9 cellular contexts compared by ENCODE assay signal in genomic region chr19:798415-799075, GRCh38. TPM values are rescaled to one million over a fixed set of nuclear protein-coding genes. Genes with fewer than 3 reads are reported as not detected.
A peak's percentile ranks its signal among the peaks of the same experiment; 100 is the strongest.
DNase-seq lines count a peak whose midpoint lies in the region; ATAC-seq and TF ChIP-seq lines count a peak whose summit lies in the region.
"Had no signal": no experiment of that assay in that cellular context is flagged by ENCODE, and none has a peak within 500 bp of the region (broad histone marks: within the 10 kb centered on the region; RNA-seq: fewer than 3 reads in every experiment).

No MANE protein-coding gene starts in this region.

- no peaks in the 10 kb centered on the region for H3K27me3 Mint-ChIP-seq in memory B cell

- POLR2A ChIA-PET in AG04449 (lab: Yijun Ruan, JAX), result interaction anchor here (0.6 to 1.6 kb wide), 5 partner anchors 10 to 1663 kb away, joined by 3 to 4 read pairs (median 4); no protein-coding TSS in a partner anchor

- intact Hi-C loops in vagina (cut with DNase I), result no loop called here

- H3K27me3 ChIP-seq in HL-60 (ENCODE audit: insufficient read depth, poor library complexity, severe bottlenecking) (no peaks in the 10 kb centered on the region), brain microvascular endothelial cell (replicated peaks) (no peaks in the 10 kb centered on the region), vagina (no peaks in the 10 kb centered on the region)

- no peak for TF ChIP-seq POLR2A in vagina (IDR thresholded peaks at IDR 0.05)

- no peak for TF ChIP-seq CTCF in AG04449 (IDR thresholded peaks at IDR 0.05; ENCODE audit: insufficient read depth, low read length, missing control alignments)
- TF ChIP-seq CTCF in HL-60 (IDR thresholded peaks at IDR 0.05; ENCODE audit: insufficient read depth, low read length), result no peak
- TF ChIP-seq CTCF in brain microvascular endothelial cell (IDR thresholded peaks at IDR 0.05; ENCODE audit: low read depth, low read length, missing control alignments), result no peak
- TF ChIP-seq CTCF in vagina (IDR thresholded peaks at IDR 0.05), result no peak

- H3K4me3 Mint-ChIP-seq in memory B cell, result peak overlapping the region; percentile 90

- in situ Hi-C loops in brain microvascular endothelial cell (cut with HindIII; ENCODE audit: low pct_ligation_motif_present, low sequenced_read_pairs), result no loop called here
- in situ Hi-C loops in KBM-7 (cut with MboI; ENCODE audit: low pct_unique_long_range_greater_than_20kb, low sequenced_read_pairs), result no loop called here

- H3K36me3 Mint-ChIP-seq in memory B cell, result peaks cover 12% of the 10 kb centered on the region

- ATAC-seq in memory B cell (ENCODE audit: low read depth) (no peak), GM21423 (IDR thresholded peaks at IDR 0.05; ENCODE audit: unreplicated experiment) (no peak), HG02678 (IDR thresholded peaks at IDR 0.05; ENCODE audit: unreplicated experiment) (no peak)

- H3K9me3 Mint-ChIP-seq in memory B cell, result no peaks in the 10 kb centered on the region

- CTCF ChIA-PET in AG04449 (lab: Yijun Ruan, JAX), result interaction anchor here (0.6 to 2.9 kb wide), 4 partner anchors 13 to 160 kb away, joined by 3 to 17 read pairs (median 3); no protein-coding TSS in a partner anchor

- H3K4me1 Mint-ChIP-seq in memory B cell, result peaks cover 24% of the 10 kb centered on the region

- no peaks in the 10 kb centered on the region for H3K9me3 ChIP-seq in vagina

- H3K27ac Mint-ChIP-seq in memory B cell, result peak overlapping the region; percentile 86

- DNase-seq in AG04449 (ENCODE audit: low read depth, low spot score) (no peak), HL-60 (ENCODE audit: low read depth in 1 of 2, low spot score in 1 of 2) (no peak), brain microvascular endothelial cell (no peak), memory B cell (ENCODE audit: low spot score in 2 of 2) (peak; percentile 36 to 50), vagina (ENCODE audit: extremely low spot score in 2 of 2) (no peak), KBM-7 (no peak)

- H3K4me1 ChIP-seq in vagina, result peaks cover 65% of the 10 kb centered on the region

- peak overlapping the region; percentile 87 for H3K4me3 ChIP-seq in AG04449 (ENCODE audit: low read depth, low read length)
- H3K4me3 ChIP-seq in HL-60 (replicated peaks; ENCODE audit: insufficient read depth, low read length), result peak overlapping the region; percentile 98
- peak overlapping the region; percentile 90 for H3K4me3 ChIP-seq in brain microvascular endothelial cell (ENCODE audit: low read depth, low read length)
- peak overlapping the region; percentile 85 to 94 for H3K4me3 ChIP-seq in vagina

- H3K27ac ChIP-seq in HL-60 (replicated peaks), result peak overlapping the region; percentile 95
- peak overlapping the region; percentile 90 for H3K27ac ChIP-seq in brain microvascular endothelial cell
- peak overlapping the region; percentile 97 for H3K27ac ChIP-seq in vagina

- H3K36me3 ChIP-seq in brain microvascular endothelial cell (replicated peaks) (peaks cover 44% of the 10 kb centered on the region), vagina (peaks cover 0 to 6% of the 10 kb centered on the region in 2 donors)

RNA-seq across cellular contexts. Expression of gene PTBP1, which starts 1.3 kb away (rescaled TPM):
- 230 TPM for total RNA-seq in vagina

RNA-seq across cellular contexts. Expression of gene PLPPR3, which starts 23.2 kb away (rescaled TPM):
- total RNA-seq in vagina, result not detected

RNA-seq across cellular contexts. Expression of gene AZU1, which starts 29.1 kb away (rescaled TPM):
- not detected for total RNA-seq in vagina
- total RNA-seq: myocyte had no signal

RNA-seq across cellular contexts. Expression of gene PRTN3, which starts 42.3 kb away (rescaled TPM):
- total RNA-seq in vagina, result not detected
- total RNA-seq: myocyte had no signal

RNA-seq across cellular contexts. Expression of gene MISP, which starts 47.6 kb away (rescaled TPM):
- 0.49 TPM for total RNA-seq in vagina

Comparison
In these comparisons a context has a peak if more than half of its experiments do, and no peak if none do; other contexts are left out.
1. DNase-seq: peak in memory B cell (2 of 2); none in AG04449 (single experiment), HL-60 (0 of 2), brain microvascular endothelial cell (single experiment), vagina (0 of 2) and KBM-7 (single experiment).
2. Peak in every context shown above with its lines, with median percentiles within 50 percentile points of each other: H3K4me3 ChIP-seq and H3K27ac ChIP-seq.